In the genomic region with DNA sequence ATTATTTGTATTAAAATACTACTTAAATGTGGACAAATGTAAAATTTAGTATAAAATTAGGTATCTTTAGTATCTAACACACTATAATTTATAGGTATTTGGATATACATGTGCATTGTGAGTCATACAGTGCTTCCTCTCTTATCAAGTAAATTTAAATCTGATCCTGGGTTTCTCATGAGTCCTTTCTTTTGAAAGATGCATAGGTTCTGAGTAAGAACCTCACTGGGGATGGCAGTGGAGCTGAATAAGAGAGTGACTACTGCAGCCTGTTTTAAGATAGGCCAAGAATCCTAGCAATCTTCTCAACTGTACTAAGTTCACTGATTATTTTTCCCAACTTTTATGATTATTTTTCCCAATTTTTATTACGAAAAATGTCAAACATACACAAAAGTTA, we compare ENCODE assay signal across 2 cellular contexts.
A peak's percentile ranks its signal among the peaks of the same experiment; 100 is the strongest.
TF ChIP-seq lines count a peak whose summit lies in the region.

No MANE protein-coding gene starts in this region.

TF ChIP-seq in SK-N-SH treated with all-trans-retinoic acid at 6 μM for 48 hours, 23 proteins besides CTCF, POLR2A, EP300 and RAD21 (continues in another document):
- no peak for TF ChIP-seq ZNF8 (CRISPR knock-in tag; IDR thresholded peaks at IDR 0.05)
- no peak for TF ChIP-seq ESRRG (CRISPR knock-in tag; IDR thresholded peaks at IDR 0.05)
- no peak for TF ChIP-seq BACH2 (CRISPR knock-in tag; IDR thresholded peaks at IDR 0.05; ENCODE audit: borderline replicate concordance)
- TF ChIP-seq, protein P1, sequence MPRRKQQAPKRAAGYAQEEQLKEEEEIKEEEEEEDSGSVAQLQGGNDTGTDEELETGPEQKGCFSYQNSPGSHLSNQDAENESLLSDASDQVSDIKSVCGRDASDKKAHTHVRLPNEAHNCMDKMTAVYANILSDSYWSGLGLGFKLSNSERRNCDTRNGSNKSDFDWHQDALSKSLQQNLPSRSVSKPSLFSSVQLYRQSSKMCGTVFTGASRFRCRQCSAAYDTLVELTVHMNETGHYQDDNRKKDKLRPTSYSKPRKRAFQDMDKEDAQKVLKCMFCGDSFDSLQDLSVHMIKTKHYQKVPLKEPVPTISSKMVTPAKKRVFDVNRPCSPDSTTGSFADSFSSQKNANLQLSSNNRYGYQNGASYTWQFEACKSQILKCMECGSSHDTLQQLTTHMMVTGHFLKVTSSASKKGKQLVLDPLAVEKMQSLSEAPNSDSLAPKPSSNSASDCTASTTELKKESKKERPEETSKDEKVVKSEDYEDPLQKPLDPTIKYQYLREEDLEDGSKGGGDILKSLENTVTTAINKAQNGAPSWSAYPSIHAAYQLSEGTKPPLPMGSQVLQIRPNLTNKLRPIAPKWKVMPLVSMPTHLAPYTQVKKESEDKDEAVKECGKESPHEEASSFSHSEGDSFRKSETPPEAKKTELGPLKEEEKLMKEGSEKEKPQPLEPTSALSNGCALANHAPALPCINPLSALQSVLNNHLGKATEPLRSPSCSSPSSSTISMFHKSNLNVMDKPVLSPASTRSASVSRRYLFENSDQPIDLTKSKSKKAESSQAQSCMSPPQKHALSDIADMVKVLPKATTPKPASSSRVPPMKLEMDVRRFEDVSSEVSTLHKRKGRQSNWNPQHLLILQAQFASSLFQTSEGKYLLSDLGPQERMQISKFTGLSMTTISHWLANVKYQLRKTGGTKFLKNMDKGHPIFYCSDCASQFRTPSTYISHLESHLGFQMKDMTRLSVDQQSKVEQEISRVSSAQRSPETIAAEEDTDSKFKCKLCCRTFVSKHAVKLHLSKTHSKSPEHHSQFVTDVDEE (CRISPR knock-in tag; IDR thresholded peaks at IDR 0.05) = no peak
- no peak for TF ChIP-seq PPARA (CRISPR knock-in tag; IDR thresholded peaks at IDR 0.05; ENCODE audit: borderline replicate concordance)
- TF ChIP-seq, protein P2, sequence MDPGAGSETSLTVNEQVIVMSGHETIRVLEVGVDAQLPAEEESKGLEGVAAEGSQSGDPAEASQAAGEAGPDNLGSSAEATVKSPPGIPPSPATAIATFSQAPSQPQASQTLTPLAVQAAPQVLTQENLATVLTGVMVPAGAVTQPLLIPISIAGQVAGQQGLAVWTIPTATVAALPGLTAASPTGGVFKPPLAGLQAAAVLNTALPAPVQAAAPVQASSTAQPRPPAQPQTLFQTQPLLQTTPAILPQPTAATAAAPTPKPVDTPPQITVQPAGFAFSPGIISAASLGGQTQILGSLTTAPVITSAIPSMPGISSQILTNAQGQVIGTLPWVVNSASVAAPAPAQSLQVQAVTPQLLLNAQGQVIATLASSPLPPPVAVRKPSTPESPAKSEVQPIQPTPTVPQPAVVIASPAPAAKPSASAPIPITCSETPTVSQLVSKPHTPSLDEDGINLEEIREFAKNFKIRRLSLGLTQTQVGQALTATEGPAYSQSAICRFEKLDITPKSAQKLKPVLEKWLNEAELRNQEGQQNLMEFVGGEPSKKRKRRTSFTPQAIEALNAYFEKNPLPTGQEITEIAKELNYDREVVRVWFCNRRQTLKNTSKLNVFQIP (CRISPR knock-in tag; IDR thresholded peaks at IDR 0.05; ENCODE audit: borderline replicate concordance, low read depth) = no peak
- TF ChIP-seq SNAI2 (CRISPR knock-in tag; IDR thresholded peaks at IDR 0.05) = no peak
- no peak for TF ChIP-seq ARNTL (CRISPR knock-in tag; IDR thresholded peaks at IDR 0.05; ENCODE audit: borderline replicate concordance, low read depth)
- TF ChIP-seq ZNF70 (CRISPR knock-in tag; IDR thresholded peaks at IDR 0.05) = no peak
- no peak for TF ChIP-seq ZFP3 (CRISPR knock-in tag; IDR thresholded peaks at IDR 0.05)
- no peak for TF ChIP-seq ZC3H10 (CRISPR knock-in tag; IDR thresholded peaks at IDR 0.05)
- TF ChIP-seq TCF4 (CRISPR knock-in tag; IDR thresholded peaks at IDR 0.05; ENCODE audit: borderline replicate concordance) = no peak
- no peak for TF ChIP-seq CSDC2 (CRISPR knock-in tag; IDR thresholded peaks at IDR 0.05)
- TF ChIP-seq, protein P3, sequence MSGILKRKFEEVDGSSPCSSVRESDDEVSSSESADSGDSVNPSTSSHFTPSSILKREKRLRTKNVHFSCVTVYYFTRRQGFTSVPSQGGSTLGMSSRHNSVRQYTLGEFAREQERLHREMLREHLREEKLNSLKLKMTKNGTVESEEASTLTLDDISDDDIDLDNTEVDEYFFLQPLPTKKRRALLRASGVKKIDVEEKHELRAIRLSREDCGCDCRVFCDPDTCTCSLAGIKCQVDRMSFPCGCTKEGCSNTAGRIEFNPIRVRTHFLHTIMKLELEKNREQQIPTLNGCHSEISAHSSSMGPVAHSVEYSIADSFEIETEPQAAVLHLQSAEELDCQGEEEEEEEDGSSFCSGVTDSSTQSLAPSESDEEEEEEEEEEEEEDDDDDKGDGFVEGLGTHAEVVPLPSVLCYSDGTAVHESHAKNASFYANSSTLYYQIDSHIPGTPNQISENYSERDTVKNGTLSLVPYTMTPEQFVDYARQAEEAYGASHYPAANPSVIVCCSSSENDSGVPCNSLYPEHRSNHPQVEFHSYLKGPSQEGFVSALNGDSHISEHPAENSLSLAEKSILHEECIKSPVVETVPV (CRISPR knock-in tag; IDR thresholded peaks at IDR 0.05) = no peak
- TF ChIP-seq TOX (CRISPR knock-in tag; IDR thresholded peaks at IDR 0.05; ENCODE audit: borderline replicate concordance) = no peak
- no peak for TF ChIP-seq OSR1 (CRISPR knock-in tag; IDR thresholded peaks at IDR 0.05)
- no peak for TF ChIP-seq ZNF565 (CRISPR knock-in tag; conservative IDR thresholded peaks at IDR 0.05; ENCODE audit: low read depth)
- TF ChIP-seq, protein P4, sequence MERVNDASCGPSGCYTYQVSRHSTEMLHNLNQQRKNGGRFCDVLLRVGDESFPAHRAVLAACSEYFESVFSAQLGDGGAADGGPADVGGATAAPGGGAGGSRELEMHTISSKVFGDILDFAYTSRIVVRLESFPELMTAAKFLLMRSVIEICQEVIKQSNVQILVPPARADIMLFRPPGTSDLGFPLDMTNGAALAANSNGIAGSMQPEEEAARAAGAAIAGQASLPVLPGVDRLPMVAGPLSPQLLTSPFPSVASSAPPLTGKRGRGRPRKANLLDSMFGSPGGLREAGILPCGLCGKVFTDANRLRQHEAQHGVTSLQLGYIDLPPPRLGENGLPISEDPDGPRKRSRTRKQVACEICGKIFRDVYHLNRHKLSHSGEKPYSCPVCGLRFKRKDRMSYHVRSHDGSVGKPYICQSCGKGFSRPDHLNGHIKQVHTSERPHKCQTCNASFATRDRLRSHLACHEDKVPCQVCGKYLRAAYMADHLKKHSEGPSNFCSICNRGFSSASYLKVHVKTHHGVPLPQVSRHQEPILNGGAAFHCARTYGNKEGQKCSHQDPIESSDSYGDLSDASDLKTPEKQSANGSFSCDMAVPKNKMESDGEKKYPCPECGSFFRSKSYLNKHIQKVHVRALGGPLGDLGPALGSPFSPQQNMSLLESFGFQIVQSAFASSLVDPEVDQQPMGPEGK (CRISPR knock-in tag; IDR thresholded peaks at IDR 0.05; ENCODE audit: borderline replicate concordance) = no peak
- TF ChIP-seq, protein P5, sequence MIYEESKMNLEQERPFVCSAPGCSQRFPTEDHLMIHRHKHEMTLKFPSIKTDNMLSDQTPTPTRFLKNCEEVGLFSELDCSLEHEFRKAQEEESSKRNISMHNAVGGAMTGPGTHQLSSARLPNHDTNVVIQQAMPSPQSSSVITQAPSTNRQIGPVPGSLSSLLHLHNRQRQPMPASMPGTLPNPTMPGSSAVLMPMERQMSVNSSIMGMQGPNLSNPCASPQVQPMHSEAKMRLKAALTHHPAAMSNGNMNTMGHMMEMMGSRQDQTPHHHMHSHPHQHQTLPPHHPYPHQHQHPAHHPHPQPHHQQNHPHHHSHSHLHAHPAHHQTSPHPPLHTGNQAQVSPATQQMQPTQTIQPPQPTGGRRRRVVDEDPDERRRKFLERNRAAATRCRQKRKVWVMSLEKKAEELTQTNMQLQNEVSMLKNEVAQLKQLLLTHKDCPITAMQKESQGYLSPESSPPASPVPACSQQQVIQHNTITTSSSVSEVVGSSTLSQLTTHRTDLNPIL (CRISPR knock-in tag; IDR thresholded peaks at IDR 0.05; ENCODE audit: low read depth) = no peak

TF ChIP-seq in endothelial cell of umbilical vein, 7 proteins besides CTCF, POLR2A, EP300 and RAD21:
- TF ChIP-seq GATA2 (IDR thresholded peaks at IDR 0.05; ENCODE audit: insufficient read depth, insufficient read length, low read depth, low read length) = no peak
- peak; percentile 7 for TF ChIP-seq JUN (IDR thresholded peaks at IDR 0.05; ENCODE audit: borderline replicate concordance, insufficient read depth, insufficient read length, low read depth)
- TF ChIP-seq FOS (IDR thresholded peaks at IDR 0.05; ENCODE audit: borderline replicate concordance, insufficient read depth, low read length) = peak; percentile 13
